In the genomic region with DNA sequence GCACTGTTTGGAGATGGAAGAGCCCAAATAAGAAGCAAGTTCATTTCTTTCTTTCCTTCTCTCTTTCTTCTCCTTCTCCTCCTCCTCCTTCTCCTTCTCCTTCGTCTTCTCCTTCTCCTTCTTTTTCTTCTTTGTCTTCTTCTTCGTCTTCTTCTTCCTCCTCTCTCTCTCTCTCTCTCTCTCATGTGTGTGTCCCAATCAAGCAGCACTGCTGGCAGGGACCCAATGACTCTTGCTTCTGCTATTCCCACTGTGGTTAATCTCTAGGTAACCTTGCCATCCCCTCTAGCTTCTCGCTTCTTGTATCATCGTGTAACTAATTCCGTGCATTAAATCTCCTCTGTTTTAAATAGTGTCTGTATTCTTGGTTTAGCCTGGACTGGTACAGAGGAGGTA, we compare ENCODE assay signal across 15 cellular contexts. TPM values are rescaled to one million over a fixed set of nuclear protein-coding genes. Genes with fewer than 3 reads are reported as not detected.
A peak's percentile ranks its signal among the peaks of the same experiment; 100 is the strongest.
DNase-seq lines count a peak whose midpoint lies in the region; ATAC-seq, FAIRE-seq and TF ChIP-seq lines count a peak whose summit lies in the region.
"Had no signal": no experiment of that assay in that cellular context is flagged by ENCODE, and none has a peak within 500 bp of the region (broad histone marks: within the 10 kb centered on the region; RNA-seq: fewer than 3 reads in every experiment).

No MANE protein-coding gene starts in this region.

- H3K27me3 ChIP-seq in keratinocyte (ENCODE audit: control insufficient read depth, extremely low read depth, insufficient read depth, low read length), result no peaks in the 10 kb centered on the region

- in situ Hi-C loops in ACHN (cut with HindIII; ENCODE audit: low pct_ligation_motif_present, low pct_unique_long_range_greater_than_20kb, low sequenced_read_pairs), result no loop called here
- in situ Hi-C loops in astrocyte of the spinal cord (cut with HindIII; ENCODE audit: low sequenced_read_pairs), result no loop called here

- peaks cover 31% of the 10 kb centered on the region for H3K4me1 ChIP-seq in keratinocyte (ENCODE audit: control insufficient read depth, extremely low read depth, insufficient read depth, low read length)

- no peak overlapping the region for H3K4me3 ChIP-seq in astrocyte of the spinal cord (ENCODE audit: low read depth, low read length)
- H3K4me3 ChIP-seq in keratinocyte (ENCODE audit: control insufficient read depth in 2 of 3, extremely low read depth in 1 of 3, insufficient read depth in 2 of 3, low read depth in 1 of 3, low read length in 3 of 3), result peak overlapping the region in 2 of 3 experiments; percentile 36 to 58

- ATAC-seq in HG03108 (IDR thresholded peaks at IDR 0.05; ENCODE audit: unreplicated experiment), result no peak
- ATAC-seq: HCT116; stimulated activated memory B cell treated with anti-CD40 and anti-IgM and Interleukin-4, amounts not matched to agents 10 μg/mL and 1 μg/mL and 100 μg/mL, for 72 hours; T-helper 17 cell had no signal

- peak overlapping the region; percentile 39 for H3K9ac ChIP-seq in keratinocyte (ENCODE audit: control insufficient read depth, extremely low read depth, insufficient read depth, low read length)

- peak; percentile 92 for FAIRE-seq in keratinocyte (lab: Jason Lieb, UNC)
- FAIRE-seq: small intestine had no signal

- H3K27ac ChIP-seq in keratinocyte (ENCODE audit: control insufficient read depth, insufficient read depth, low read length), result peak overlapping the region; percentile 63
- H3K27ac ChIP-seq: C4-2B had no signal

- DNase-seq in ACHN, result peak; percentile 51
- DNase-seq in HT1080 (ENCODE audit: low read depth), result peak; percentile 93
- DNase-seq in astrocyte of the spinal cord (ENCODE audit: low read depth, low spot score), result peak; percentile 96
- peak; percentile 45 for DNase-seq in keratinocyte (ENCODE audit: low read depth, low spot score)
- no peak for DNase-seq in activated gamma-delta T cell treated with Interleukin-2 at 50 U/mL for 16 hours
- DNase-seq in NAMALWA (ENCODE audit: low spot score), result no peak
- no peak for DNase-seq in HEK293T (ENCODE audit: extremely low spot score)
- DNase-seq: activated T-cell treated with anti-CD3 and anti-CD28 coated beads, Interleukin-2, amount 50 U/mL, for 1 hour; effector CD8-positive, alpha-beta T cell; small intestine; T-helper 17 cell had no signal

- H2AFZ ChIP-seq in keratinocyte (ENCODE audit: control insufficient read depth, low read length), result peak overlapping the region; percentile 20

- no peaks in the 10 kb centered on the region for H3K9me1 ChIP-seq in keratinocyte (ENCODE audit: control insufficient read depth, extremely low read depth, insufficient read depth, low read length)

- H3K4me2 ChIP-seq in keratinocyte (ENCODE audit: control insufficient read depth, extremely low read depth, insufficient read depth, low read depth, low read length), result peak overlapping the region; percentile 92

- H4K20me1 ChIP-seq in keratinocyte (ENCODE audit: control insufficient read depth, extremely low read depth, insufficient read depth, low read length), result no peaks in the 10 kb centered on the region

- dilution Hi-C loops in keratinocyte (cut with MboI; ENCODE audit: extremely low pct_ligation_motif_present, low sequenced_read_pairs), result no loop called here

- CTCF ChIA-PET in HEK293T (lab: Yijun Ruan, JAX), result no interaction called here

- no peaks in the 10 kb centered on the region for H3K79me2 ChIP-seq in keratinocyte (ENCODE audit: control insufficient read depth, insufficient read depth, low read length)

- POLR2A ChIA-PET in HEK293T (lab: Yijun Ruan, JAX), result no interaction called here

- no peaks in the 10 kb centered on the region for H3K36me3 ChIP-seq in keratinocyte (ENCODE audit: control insufficient read depth in 2 of 2, extremely low read depth in 1 of 2, insufficient read depth in 2 of 2, low read length in 2 of 2)

- no peaks in the 10 kb centered on the region for H3K9me3 ChIP-seq in keratinocyte (ENCODE audit: control insufficient read depth, low read depth, low read length)

- TF ChIP-seq CTCF in astrocyte of the spinal cord (IDR thresholded peaks at IDR 0.05; ENCODE audit: low read depth, low read length) (no peak), keratinocyte (optimal IDR thresholded peaks at IDR 0.05 in 1 of 3, IDR thresholded peaks at IDR 0.05 in 1 of 3, conservative IDR thresholded peaks at IDR 0.05 in 1 of 3; ENCODE audit: extremely low read depth in 1 of 3, insufficient read depth in 2 of 3, low read length in 3 of 3) (no peak)

TF ChIP-seq in HEK293T, 16 proteins besides CTCF, POLR2A, EP300 and RAD21:
- TF ChIP-seq CTBP1 (IDR thresholded peaks at IDR 0.05; ENCODE audit: borderline replicate concordance), result no peak
- TF ChIP-seq, protein P1, sequence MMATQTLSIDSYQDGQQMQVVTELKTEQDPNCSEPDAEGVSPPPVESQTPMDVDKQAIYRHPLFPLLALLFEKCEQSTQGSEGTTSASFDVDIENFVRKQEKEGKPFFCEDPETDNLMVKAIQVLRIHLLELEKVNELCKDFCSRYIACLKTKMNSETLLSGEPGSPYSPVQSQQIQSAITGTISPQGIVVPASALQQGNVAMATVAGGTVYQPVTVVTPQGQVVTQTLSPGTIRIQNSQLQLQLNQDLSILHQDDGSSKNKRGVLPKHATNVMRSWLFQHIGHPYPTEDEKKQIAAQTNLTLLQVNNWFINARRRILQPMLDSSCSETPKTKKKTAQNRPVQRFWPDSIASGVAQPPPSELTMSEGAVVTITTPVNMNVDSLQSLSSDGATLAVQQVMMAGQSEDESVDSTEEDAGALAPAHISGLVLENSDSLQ (IDR thresholded peaks at IDR 0.05), result no peak
- TF ChIP-seq BHLHE40 (IDR thresholded peaks at IDR 0.05; ENCODE audit: borderline replicate concordance), result no peak
- TF ChIP-seq LEF1 (IDR thresholded peaks at IDR 0.05; ENCODE audit: borderline replicate concordance), result no peak
- TF ChIP-seq HDGF (IDR thresholded peaks at IDR 0.05; ENCODE audit: borderline replicate concordance), result no peak
- TF ChIP-seq L3MBTL2 (conservative IDR thresholded peaks at IDR 0.05), result no peak

RNA-seq across cellular contexts. Expression of gene ZNF280D, which starts 26.1 kb away (rescaled TPM):
- total RNA-seq in HT1080 (2014; rRNA removed; shearing (Covaris generic)), result 2.3 TPM in 2 replicates
- polyA plus RNA-seq in HT1080 (2015; cell fraction: cytosol; rRNA removed), result 5.5 and 5.9 TPM in 2 replicates
- polyA plus RNA-seq in HT1080 (2015; cell fraction: nucleus; rRNA removed), result 14.8 and 16.0 TPM in 2 replicates
- 4.0 to 8.7 TPM (median 4.0 TPM) in 3 replicates for polyA plus RNA-seq in keratinocyte
- polyA plus RNA-seq in keratinocyte (2011; ENCODE audit: low read depth), result 10.5 TPM
- 2.2 and 4.7 TPM in 2 replicates for polyA plus RNA-seq in keratinocyte (2011; cell fraction: cytosol; rRNA removed)
- 7.9 and 11.8 TPM in 2 replicates for polyA plus RNA-seq in keratinocyte (2011; cell fraction: nucleus; rRNA removed)
- 3.5 and 5.7 TPM in 2 replicates for polyA plus RNA-seq in keratinocyte (2012; ENCODE audit: low replicate concordance)
- 1.4 to 10.7 TPM (median 8.9 TPM) in 3 replicates for polyA minus RNA-seq in keratinocyte
- polyA minus RNA-seq in keratinocyte (2011; cell fraction: cytosol; rRNA and poly(A)+ RNA removed), result 4.4 TPM
- 10.3 and 21.6 TPM in 2 replicates for polyA minus RNA-seq in keratinocyte (2011; cell fraction: nucleus; rRNA and poly(A)+ RNA removed)

Comparison
In these comparisons a context has a peak if more than half of its experiments do, and no peak if none do; other contexts are left out.
1. DNase-seq: peak in ACHN (single experiment), HT1080 (single experiment), astrocyte of the spinal cord (single experiment) and keratinocyte (single experiment); none in activated gamma-delta T cell treated with Interleukin-2 at 50 U/mL for 16 hours (single experiment), NAMALWA (single experiment) and HEK293T (single experiment).